In the genomic region with DNA sequence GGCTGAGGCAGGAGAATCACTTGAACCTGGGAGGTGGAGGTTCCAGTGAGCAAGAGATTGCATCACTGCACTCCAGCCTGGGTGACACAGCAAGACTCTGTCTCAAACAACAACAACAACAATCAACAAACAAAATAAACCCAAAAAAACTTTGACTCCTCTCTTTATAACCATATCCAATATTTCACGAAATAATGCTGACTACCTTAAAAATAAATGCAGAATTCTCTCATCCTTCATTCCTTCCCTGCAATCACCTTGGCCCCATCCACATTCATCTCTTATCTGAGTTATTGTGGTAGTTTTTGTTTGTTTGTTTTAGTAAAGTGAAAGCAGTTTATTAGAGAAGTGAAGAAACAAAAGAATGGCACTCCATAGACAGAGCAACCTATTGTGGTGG, we compare ENCODE assay signal across 22 cellular contexts. TPM values are rescaled to one million over a fixed set of nuclear protein-coding genes. Genes with fewer than 3 reads are reported as not detected.
"Had no signal": no experiment of that assay in that cellular context is flagged by ENCODE, and none has a peak within 500 bp of the region (broad histone marks: within the 10 kb centered on the region; RNA-seq: fewer than 3 reads in every experiment).

No MANE protein-coding gene starts in this region.

- H3K27ac ChIP-seq: SJSA1, SK-N-MC had no signal

- H3K4me3 ChIP-seq: MG63, SJSA1, SK-N-MC had no signal

- H3K36me3 ChIP-seq: MG63, SJSA1 had no signal

- H3K9me3 ChIP-seq: MG63, SJSA1 had no signal

- DNase-seq: Karpas-422, KG1, MG63, NCI-H1092, NCI-H1105 treated with DMSO at 0.1 percent for 48 hours, NCI-H1436, NCI-H187, NCI-H2029, NCI-H2081 treated with DMSO at 0.1 percent for 48 hours, NCI-H2171, NCI-H226, NCI-H446, NCI-H510A, NCI-H524 treated with DMSO at 0.1 percent for 48 hours, NCI-H69, NCI-H774, Right ventricle myocardium superior, RPMI8226, SIG-M5 had no signal

RNA-seq across cellular contexts. Expression of a gene that starts 3.2 kb away (rescaled TPM):
- total RNA-seq: Right ventricle myocardium superior had no signal

RNA-seq across cellular contexts. Expression of a gene that starts 26.5 kb away (rescaled TPM):
- total RNA-seq: HT1080, Right ventricle myocardium superior, SJSA1 had no signal

RNA-seq across cellular contexts. Expression of a gene that starts 53.0 kb away (rescaled TPM):
- total RNA-seq: Right ventricle myocardium superior, SJSA1 had no signal
